Comparison of ENCODE assay signal across 9 cellular contexts in genomic region chrX:71636438-71637252, GRCh38. TPM values are rescaled to one million over a fixed set of nuclear protein-coding genes. Genes with fewer than 3 reads are reported as not detected.
DNase-seq lines count a peak whose midpoint lies in the region; ATAC-seq and TF ChIP-seq lines count a peak whose summit lies in the region.
"Had no signal": no experiment of that assay in that cellular context is flagged by ENCODE, and none has a peak within 500 bp of the region (broad histone marks: within the 10 kb centered on the region; RNA-seq: fewer than 3 reads in every experiment).

No MANE protein-coding gene starts in this region.

- H3K27me3 ChIP-seq in psoas muscle (ENCODE audit: insufficient read depth in 3 of 3, low read length in 2 of 3) (no peaks in the 10 kb centered on the region), testis (no peaks in the 10 kb centered on the region)

- CTCF ChIA-PET in activated CD8-positive, alpha-beta T cell treated with anti-CD3 and anti-CD28 coated beads, Interleukin-2, amount 10 ng/mL, durations not matched to agents 7 days and 5 days (lab: Charles Lee) = interaction anchor here (7.7 kb wide), 1 partner anchor 16 kb away, joined by 56 read pairs; the partner anchor contains the start of gene CXCR3

- H3K27me3 Mint-ChIP-seq in activated CD8-positive, alpha-beta T cell treated with anti-CD3 and anti-CD28 coated beads, Interleukin-2, amount 10 ng/mL, durations not matched to agents 7 days and 5 days (ENCODE audit: low read depth) = no peaks in the 10 kb centered on the region

- peaks cover 17% of the 10 kb centered on the region for H3K4me1 Mint-ChIP-seq in activated CD8-positive, alpha-beta T cell treated with anti-CD3 and anti-CD28 coated beads, Interleukin-2, amount 10 ng/mL, durations not matched to agents 7 days and 5 days (ENCODE audit: low read depth)

- H3K36me3 ChIP-seq in psoas muscle (ENCODE audit: insufficient read depth in 1 of 2, low read depth in 1 of 2) = no peaks in the 10 kb centered on the region
- no peaks in the 10 kb centered on the region for H3K36me3 ChIP-seq in testis (ENCODE audit: low read depth, missing control alignments)

- H3K4me1 ChIP-seq in psoas muscle = peaks cover 9% of the 10 kb centered on the region
- no peaks in the 10 kb centered on the region for H3K4me1 ChIP-seq in testis

- H3K36me3 Mint-ChIP-seq in activated CD8-positive, alpha-beta T cell treated with anti-CD3 and anti-CD28 coated beads, Interleukin-2, amount 10 ng/mL, durations not matched to agents 7 days and 5 days (ENCODE audit: low read depth) = no peaks in the 10 kb centered on the region

- 37 to 61% (median 47%) methylated on average over 9 of the region's 9 CpGs for WGBS in psoas muscle, 3 donors
- 82 to 85% methylated on average over 7 to 9 of the region's 9 CpGs for WGBS in testis, 2 donors

- H3K27ac ChIP-seq in psoas muscle (peak overlapping the region; percentile 79), testis (no peak overlapping the region)

- H3K9me3 Mint-ChIP-seq in activated CD8-positive, alpha-beta T cell treated with anti-CD3 and anti-CD28 coated beads, Interleukin-2, amount 10 ng/mL, durations not matched to agents 7 days and 5 days (ENCODE audit: insufficient read depth) = no peaks in the 10 kb centered on the region

- H3K9me3 ChIP-seq in psoas muscle (no peaks in the 10 kb centered on the region), testis (no peaks in the 10 kb centered on the region)

- no peak overlapping the region for H3K4me3 ChIP-seq in psoas muscle
- H3K4me3 ChIP-seq in testis = no peak overlapping the region

- POLR2A ChIA-PET in activated CD8-positive, alpha-beta T cell treated with anti-CD3 and anti-CD28 coated beads, Interleukin-2, amount 10 ng/mL, durations not matched to agents 7 days and 5 days (lab: Charles Lee) = interaction anchor here (0.7 kb wide), 3 partner anchors 18 to 103 kb away, joined by 3 read pairs; partner anchors contain the start of genes CXCR3 and OGT

- no peak for TF ChIP-seq POLR2A in testis (IDR thresholded peaks at IDR 0.05)

- no peak for TF ChIP-seq CTCF in psoas muscle (IDR thresholded peaks at IDR 0.05)
- no peak for TF ChIP-seq CTCF in testis (IDR thresholded peaks at IDR 0.05)

- H3K27ac Mint-ChIP-seq in activated CD8-positive, alpha-beta T cell treated with anti-CD3 and anti-CD28 coated beads, Interleukin-2, amount 10 ng/mL, durations not matched to agents 7 days and 5 days = peak overlapping the region; percentile 84

- intact Hi-C loops in psoas muscle (cut with DNase I) (no loop called here), testis (cut with DNase I; ENCODE audit: low total_unique reads) (no loop called here), posterior vena cava (cut with DNase I) (no loop called here)

- ATAC-seq in HG03045 (IDR thresholded peaks at IDR 0.05; ENCODE audit: unreplicated experiment) (peak; percentile 41), psoas muscle (peak; percentile 77 to 82 (median 80)), HG02973 (IDR thresholded peaks at IDR 0.05; ENCODE audit: unreplicated experiment) (no peak)
- no peak for ATAC-seq in activated CD8-positive, alpha-beta T cell treated with anti-CD3 and anti-CD28 coated beads, Interleukin-2, amount 10 ng/mL, durations not matched to agents 7 days and 5 days

- DNase-seq in NCI-H748 (lab: John Stamatoyannopoulos, UW; ENCODE audit: unreplicated experiment) (peak; percentile 7), NCI-H748 treated with DMSO at 0.1 percent for 48 hours (lab: John Stamatoyannopoulos, UW) (no peak), psoas muscle (no peak), testis (no peak), posterior vena cava (ENCODE audit: low spot score) (no peak)
- no peak for DNase-seq in activated CD8-positive, alpha-beta T cell treated with anti-CD3 and anti-CD28 coated beads, Interleukin-2, amount 10 ng/mL, durations not matched to agents 7 days and 5 days
- DNase-seq: ACHN had no signal

- no peak overlapping the region for H3K4me3 Mint-ChIP-seq in activated CD8-positive, alpha-beta T cell treated with anti-CD3 and anti-CD28 coated beads, Interleukin-2, amount 10 ng/mL, durations not matched to agents 7 days and 5 days

RNA-seq across cellular contexts. Expression of gene CXCR3, which starts 18.3 kb away (rescaled TPM):
- 100 to 1,000 TPM; 141 to 145 TPM for total RNA-seq in activated CD8-positive, alpha-beta T cell treated with anti-CD3 and anti-CD28 coated beads, Interleukin-2, amount 10 ng/mL, durations not matched to agents 7 days and 5 days
- total RNA-seq in psoas muscle (under 1 TPM in 1 of 4 donors, not detected in 3; 0.21 TPM), testis (under 1 TPM; 0.24 to 0.43 TPM), posterior vena cava (under 1 TPM; 0.14 to 0.32 TPM)
- polyA plus RNA-seq in psoas muscle (under 1 TPM in 2 of 3 donors, not detected in 1; 0.01 to 0.05 TPM), testis (ENCODE audit: insufficient read depth, low read depth, low replicate concordance) (1.3 TPM)

RNA-seq across cellular contexts. Expression of gene GCNA, which starts 58.4 kb away (rescaled TPM):
- 1 to 10 TPM; 6.5 to 6.6 TPM for total RNA-seq in activated CD8-positive, alpha-beta T cell treated with anti-CD3 and anti-CD28 coated beads, Interleukin-2, amount 10 ng/mL, durations not matched to agents 7 days and 5 days
- total RNA-seq in psoas muscle = 1 to 10 TPM in 3 of 4 donors, under 1 TPM in 1; 0.98 to 7.5 (median 2.9) TPM
- polyA plus RNA-seq in psoas muscle = 1 to 10 TPM; 2.9 to 9.1 (median 4.7) TPM
- total RNA-seq in testis = 10 to 100 TPM; 30.0 to 30.7 TPM
- polyA plus RNA-seq in testis (ENCODE audit: insufficient read depth, low read depth, low replicate concordance) = 18.4 TPM
- 1 to 10 TPM; 1.3 to 1.8 TPM for total RNA-seq in posterior vena cava

Comparison
In these comparisons a context has a peak if more than half of its experiments do, and no peak if none do; other contexts are left out.
1. ATAC-seq: peak in HG03045 (single experiment) and psoas muscle (4 of 4); none in activated CD8-positive, alpha-beta T cell treated with anti-CD3 and anti-CD28 coated beads, Interleukin-2, amount 10 ng/mL, durations not matched to agents 7 days and 5 days (single experiment) and HG02973 (single experiment).
2. RNA of gene CXCR3, which starts 18.3 kb away (total RNA-seq): 141 to 145 TPM in activated CD8-positive, alpha-beta T cell treated with anti-CD3 and anti-CD28 coated beads, Interleukin-2, amount 10 ng/mL, durations not matched to agents 7 days and 5 days; 0.24 to 0.43 TPM in testis, 0.14 to 0.32 TPM in posterior vena cava and 0.21 TPM in psoas muscle; every median in the first group is over 10 times any median in the second.